In the genomic region with DNA sequence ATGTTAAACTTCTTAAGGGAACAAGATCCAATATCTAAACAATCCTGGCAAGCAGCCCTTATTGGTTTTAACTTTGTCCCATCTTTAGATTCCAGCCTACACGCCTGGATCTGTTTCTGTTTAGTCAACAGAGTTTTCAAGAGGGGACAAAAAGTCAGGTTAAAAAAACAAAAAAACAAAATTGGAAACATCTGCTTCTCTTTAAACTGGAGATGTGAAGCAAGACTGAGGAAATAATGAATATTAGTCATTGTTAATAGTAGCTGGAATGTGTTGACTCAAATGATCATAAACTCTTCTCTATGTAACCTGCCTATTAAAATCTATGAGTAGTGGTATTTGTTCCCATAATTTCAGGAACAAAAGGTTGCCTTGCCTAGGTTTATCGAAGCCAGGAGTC, we compare ENCODE assay signal across 2 cellular contexts.
TF ChIP-seq lines count a peak whose summit lies in the region.

No MANE protein-coding gene starts in this region.

TF ChIP-seq in liver, 16 proteins besides CTCF, POLR2A, EP300 and RAD21:
- TF ChIP-seq EGR1 (IDR thresholded peaks at IDR 0.05; ENCODE audit: low read depth in 2 of 2) (no peak), SP1 (IDR thresholded peaks at IDR 0.05) (no peak), RXRA (IDR thresholded peaks at IDR 0.05) (peak in 1 of 2 donors; percentile 15), FOXA1 (IDR thresholded peaks at IDR 0.05) (peak; percentile 21), HNF4A (conservative IDR thresholded peaks at IDR 0.05) (peak in 1 of 2 donors; percentile 20), NR2F2 (IDR thresholded peaks at IDR 0.05) (peak; percentile 45)
TF ChIP-seq in liver: peak in this region for 4.

TF ChIP-seq in HepG2, 621 proteins besides CTCF, POLR2A, EP300 and RAD21:
- TF ChIP-seq, protein P1, sequence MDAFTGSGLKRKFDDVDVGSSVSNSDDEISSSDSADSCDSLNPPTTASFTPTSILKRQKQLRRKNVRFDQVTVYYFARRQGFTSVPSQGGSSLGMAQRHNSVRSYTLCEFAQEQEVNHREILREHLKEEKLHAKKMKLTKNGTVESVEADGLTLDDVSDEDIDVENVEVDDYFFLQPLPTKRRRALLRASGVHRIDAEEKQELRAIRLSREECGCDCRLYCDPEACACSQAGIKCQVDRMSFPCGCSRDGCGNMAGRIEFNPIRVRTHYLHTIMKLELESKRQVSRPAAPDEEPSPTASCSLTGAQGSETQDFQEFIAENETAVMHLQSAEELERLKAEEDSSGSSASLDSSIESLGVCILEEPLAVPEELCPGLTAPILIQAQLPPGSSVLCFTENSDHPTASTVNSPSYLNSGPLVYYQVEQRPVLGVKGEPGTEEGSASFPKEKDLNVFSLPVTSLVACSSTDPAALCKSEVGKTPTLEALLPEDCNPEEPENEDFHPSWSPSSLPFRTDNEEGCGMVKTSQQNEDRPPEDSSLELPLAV (CRISPR knock-in tag; conservative IDR thresholded peaks at IDR 0.05; ENCODE audit: low read depth) = no peak
- no peak for TF ChIP-seq ZMAT3 (CRISPR knock-in tag; conservative IDR thresholded peaks at IDR 0.05)
- no peak for TF ChIP-seq PRMT3 (CRISPR knock-in tag; IDR thresholded peaks at IDR 0.05; ENCODE audit: borderline replicate concordance, low read depth)
- TF ChIP-seq KMT2A (CRISPR knock-in tag; IDR thresholded peaks at IDR 0.05) = no peak
- TF ChIP-seq SRSF4 (IDR thresholded peaks at IDR 0.05; ENCODE audit: low read depth, low read length, poor library complexity, severe bottlenecking) = no peak
- TF ChIP-seq KLF6 (CRISPR knock-in tag; IDR thresholded peaks at IDR 0.05) = no peak
- TF ChIP-seq, protein P2, sequence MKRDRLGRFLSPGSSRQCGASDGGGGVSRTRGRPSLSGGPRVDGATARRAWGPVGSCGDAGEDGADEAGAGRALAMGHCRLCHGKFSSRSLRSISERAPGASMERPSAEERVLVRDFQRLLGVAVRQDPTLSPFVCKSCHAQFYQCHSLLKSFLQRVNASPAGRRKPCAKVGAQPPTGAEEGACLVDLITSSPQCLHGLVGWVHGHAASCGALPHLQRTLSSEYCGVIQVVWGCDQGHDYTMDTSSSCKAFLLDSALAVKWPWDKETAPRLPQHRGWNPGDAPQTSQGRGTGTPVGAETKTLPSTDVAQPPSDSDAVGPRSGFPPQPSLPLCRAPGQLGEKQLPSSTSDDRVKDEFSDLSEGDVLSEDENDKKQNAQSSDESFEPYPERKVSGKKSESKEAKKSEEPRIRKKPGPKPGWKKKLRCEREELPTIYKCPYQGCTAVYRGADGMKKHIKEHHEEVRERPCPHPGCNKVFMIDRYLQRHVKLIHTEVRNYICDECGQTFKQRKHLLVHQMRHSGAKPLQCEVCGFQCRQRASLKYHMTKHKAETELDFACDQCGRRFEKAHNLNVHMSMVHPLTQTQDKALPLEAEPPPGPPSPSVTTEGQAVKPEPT (CRISPR knock-in tag; IDR thresholded peaks at IDR 0.05; ENCODE audit: low read depth) = no peak
- TF ChIP-seq, protein P3, sequence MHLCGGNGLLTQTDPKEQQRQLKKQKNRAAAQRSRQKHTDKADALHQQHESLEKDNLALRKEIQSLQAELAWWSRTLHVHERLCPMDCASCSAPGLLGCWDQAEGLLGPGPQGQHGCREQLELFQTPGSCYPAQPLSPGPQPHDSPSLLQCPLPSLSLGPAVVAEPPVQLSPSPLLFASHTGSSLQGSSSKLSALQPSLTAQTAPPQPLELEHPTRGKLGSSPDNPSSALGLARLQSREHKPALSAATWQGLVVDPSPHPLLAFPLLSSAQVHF (CRISPR knock-in tag; IDR thresholded peaks at IDR 0.05) = no peak
- TF ChIP-seq EHMT2 (IDR thresholded peaks at IDR 0.05; ENCODE audit: borderline replicate concordance, low read depth, low read length) = no peak
- TF ChIP-seq, protein P4, sequence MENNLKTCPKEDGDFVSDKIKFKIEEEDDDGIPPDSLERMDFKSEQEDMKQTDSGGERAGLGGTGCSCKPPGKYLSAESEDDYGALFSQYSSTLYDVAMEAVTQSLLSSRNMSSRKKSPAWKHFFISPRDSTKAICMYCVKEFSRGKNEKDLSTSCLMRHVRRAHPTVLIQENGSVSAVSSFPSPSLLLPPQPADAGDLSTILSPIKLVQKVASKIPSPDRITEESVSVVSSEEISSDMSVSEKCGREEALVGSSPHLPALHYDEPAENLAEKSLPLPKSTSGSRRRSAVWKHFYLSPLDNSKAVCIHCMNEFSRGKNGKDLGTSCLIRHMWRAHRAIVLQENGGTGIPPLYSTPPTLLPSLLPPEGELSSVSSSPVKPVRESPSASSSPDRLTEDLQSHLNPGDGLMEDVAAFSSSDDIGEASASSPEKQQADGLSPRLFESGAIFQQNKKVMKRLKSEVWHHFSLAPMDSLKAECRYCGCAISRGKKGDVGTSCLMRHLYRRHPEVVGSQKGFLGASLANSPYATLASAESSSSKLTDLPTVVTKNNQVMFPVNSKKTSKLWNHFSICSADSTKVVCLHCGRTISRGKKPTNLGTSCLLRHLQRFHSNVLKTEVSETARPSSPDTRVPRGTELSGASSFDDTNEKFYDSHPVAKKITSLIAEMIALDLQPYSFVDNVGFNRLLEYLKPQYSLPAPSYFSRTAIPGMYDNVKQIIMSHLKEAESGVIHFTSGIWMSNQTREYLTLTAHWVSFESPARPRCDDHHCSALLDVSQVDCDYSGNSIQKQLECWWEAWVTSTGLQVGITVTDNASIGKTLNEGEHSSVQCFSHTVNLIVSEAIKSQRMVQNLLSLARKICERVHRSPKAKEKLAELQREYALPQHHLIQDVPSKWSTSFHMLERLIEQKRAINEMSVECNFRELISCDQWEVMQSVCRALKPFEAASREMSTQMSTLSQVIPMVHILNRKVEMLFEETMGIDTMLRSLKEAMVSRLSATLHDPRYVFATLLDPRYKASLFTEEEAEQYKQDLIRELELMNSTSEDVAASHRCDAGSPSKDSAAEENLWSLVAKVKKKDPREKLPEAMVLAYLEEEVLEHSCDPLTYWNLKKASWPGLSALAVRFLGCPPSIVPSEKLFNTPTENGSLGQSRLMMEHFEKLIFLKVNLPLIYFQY (CRISPR knock-in tag; IDR thresholded peaks at IDR 0.05; ENCODE audit: borderline replicate concordance) = no peak
- no peak for TF ChIP-seq ASH2L (IDR thresholded peaks at IDR 0.05; ENCODE audit: insufficient read length, low read depth, low read length)
